In the genomic region with DNA sequence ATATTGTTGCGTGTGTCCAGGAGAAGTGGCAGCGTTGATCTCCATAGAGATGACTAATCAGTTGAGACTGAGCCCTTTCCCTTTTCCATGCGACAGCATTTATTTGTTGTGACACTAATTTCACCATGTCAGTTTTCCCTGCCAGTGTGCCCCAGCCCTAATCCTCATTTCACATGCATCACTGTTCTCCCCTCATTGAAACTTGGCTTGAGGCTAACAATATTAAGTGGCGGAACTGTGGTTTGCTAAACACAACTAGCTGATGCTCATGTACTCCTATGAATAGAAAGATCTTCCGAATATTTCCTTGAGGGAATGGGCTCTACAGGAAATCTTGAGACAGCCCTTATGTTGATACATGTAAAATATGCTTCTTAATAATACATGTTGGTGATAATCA, we compare ENCODE assay signal across 13 cellular contexts.
"Had no signal": no experiment of that assay in that cellular context is flagged by ENCODE, and none has a peak within 500 bp of the region (broad histone marks: within the 10 kb centered on the region; RNA-seq: fewer than 3 reads in every experiment).

No MANE protein-coding gene starts in this region.

- H3K9me3 ChIP-seq: thoracic aorta, upper lobe of right lung had no signal

- H3K4me3 ChIP-seq: cardiac muscle cell, thoracic aorta, upper lobe of right lung had no signal

- DNase-seq: activated CD4-positive, alpha-beta T cell treated with anti-CD3 and anti-CD28 coated beads for 1 hour; activated CD8-positive, alpha-beta memory T cell treated with anti-CD3 and anti-CD28 coated beads for 24 hours; activated gamma-delta T cell; foreskin keratinocyte; glutamatergic neuron; nucleus accumbens; stimulated activated naive B cell treated with anti-CD40 and anti-IgM and Interleukin-4, amounts not matched to agents 10 μg/mL and 1 μg/mL and 100 μg/mL, for 72 hours; upper lobe of right lung; WERI-Rb-1 had no signal

- H3K4me1 ChIP-seq: foreskin keratinocyte, upper lobe of right lung had no signal

- H3K27ac ChIP-seq: cardiac muscle cell, foreskin keratinocyte, thoracic aorta, upper lobe of right lung, WERI-Rb-1 had no signal

- H3K36me3 ChIP-seq: cardiac muscle cell, thoracic aorta, upper lobe of right lung, WERI-Rb-1 had no signal

- H3K27me3 ChIP-seq: cardiac muscle cell, upper lobe of right lung had no signal

- ATAC-seq: foreskin keratinocyte; left lobe of liver; natural killer cell treated with Interleukin-12 subunit alpha and Interleukin-12 subunit beta and Interleukin-15 and Interleukin-18, amount 100 ng/mL, for 72 hours; stimulated activated naive B cell treated with anti-CD40 and anti-IgM and Interleukin-4, amounts not matched to agents 10 μg/mL and 1 μg/mL and 100 μg/mL, for 72 hours; upper lobe of right lung had no signal
